Comparison of ENCODE assay signal across 5 cellular contexts in the genomic region with DNA sequence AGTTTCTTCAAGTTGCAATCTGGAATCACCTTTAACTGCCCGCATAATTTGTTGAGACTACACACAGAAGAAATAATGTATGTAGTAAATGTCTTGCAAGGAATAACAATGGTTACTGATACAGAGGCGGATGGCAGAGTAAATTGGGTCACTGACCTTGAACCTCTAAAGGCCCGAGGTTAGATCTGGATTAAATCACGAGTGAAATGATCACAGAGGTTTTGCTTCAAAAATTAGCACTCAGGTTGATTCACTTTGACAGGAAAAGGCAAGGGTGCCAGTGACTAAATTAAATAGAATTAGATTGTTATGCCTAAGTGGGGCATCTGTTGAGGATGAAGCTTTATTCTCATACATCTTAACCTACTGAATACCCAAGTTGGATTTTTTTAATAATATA.
"Had no signal": no experiment of that assay in that cellular context is flagged by ENCODE, and none has a peak within 500 bp of the region (broad histone marks: within the 10 kb centered on the region; RNA-seq: fewer than 3 reads in every experiment).

No MANE protein-coding gene starts in this region.

- DNase-seq: H9, HCEC 1CT, IMR-90 had no signal

- H3K4me3 ChIP-seq: GM23338, K562 had no signal

- ATAC-seq: GM23338, K562 had no signal
